ENCODE assay signal across 1 cellular context in genomic region chr12:67069451-67070306, GRCh38.
TF ChIP-seq lines count a peak whose summit lies in the region.

No MANE protein-coding gene starts in this region.

TF ChIP-seq in WTC11, 78 proteins besides CTCF, POLR2A, EP300 and RAD21 (continued from another document):
- TF ChIP-seq ZNF425 (CRISPR knock-in tag; conservative IDR thresholded peaks at IDR 0.05): no peak
- no peak for TF ChIP-seq AR (CRISPR knock-in tag; IDR thresholded peaks at IDR 0.05)
